In genomic region chr12:122752464-122753212, GRCh38 we compare ENCODE assay signal across 1 cellular context.
TF ChIP-seq lines count a peak whose summit lies in the region.

Gene DENR, plus strand, starts transcription at chr12:122752824. Its CDS starts 878 bp downstream, at chr12:122753702.

TF ChIP-seq in K562, 482 proteins besides CTCF, POLR2A, EP300 and RAD21 (continued from another document and continues in another):
- TF ChIP-seq ZNF699 (CRISPR knock-in tag; IDR thresholded peaks at IDR 0.05; ENCODE audit: insufficient replicate concordance) = no peak
- 0 out of 2 replicates have a peak, but pooled peaks have one; percentile 22 for TF ChIP-seq PRMT5 (CRISPR knock-in tag; IDR thresholded peaks at IDR 0.05)
- TF ChIP-seq ZBTB26 (CRISPR knock-in tag; IDR thresholded peaks at IDR 0.05) = no peak
- TF ChIP-seq ZNF253 (CRISPR knock-in tag; conservative IDR thresholded peaks at IDR 0.05) = no peak
- TF ChIP-seq NFXL1 (CRISPR knock-in tag; IDR thresholded peaks at IDR 0.05) = no peak
- no peak for TF ChIP-seq ZNF197 (CRISPR knock-in tag; IDR thresholded peaks at IDR 0.05; ENCODE audit: low read depth)
- 0 out of 2 replicates have a peak, but pooled peaks have one; percentile 57 for TF ChIP-seq SREBF1 (IDR thresholded peaks at IDR 0.05; ENCODE audit: borderline replicate concordance, low read depth, low read length)
- no peak for TF ChIP-seq YBX1 (IDR thresholded peaks at IDR 0.05)
- no peak for TF ChIP-seq RFX5 (IDR thresholded peaks at IDR 0.05; ENCODE audit: low read depth, low read length)
- no peak for TF ChIP-seq ZNF143 (CRISPR knock-in tag; IDR thresholded peaks at IDR 0.05)
- TF ChIP-seq ZNF444 (CRISPR knock-in tag; IDR thresholded peaks at IDR 0.05) = no peak
- no peak for TF ChIP-seq ZNF41 (CRISPR knock-in tag; conservative IDR thresholded peaks at IDR 0.05)
- TF ChIP-seq SAP30 (IDR thresholded peaks at IDR 0.05; ENCODE audit: borderline replicate concordance, insufficient read depth, low read depth, low read length, poor library complexity, severe bottlenecking) = peak; percentile 76
- TF ChIP-seq TRIM24 (IDR thresholded peaks at IDR 0.05) = peak in 1 of 2 experiments; percentile 33; a peak in 1 of 4 replicates
- no peak for TF ChIP-seq JUNB (CRISPR knock-in tag; conservative IDR thresholded peaks at IDR 0.05)
- TF ChIP-seq MCM7 (IDR thresholded peaks at IDR 0.05) = no peak
- TF ChIP-seq NBN (IDR thresholded peaks at IDR 0.05; ENCODE audit: low read depth) = no peak
- TF ChIP-seq GABPA (tag; conservative IDR thresholded peaks at IDR 0.05; ENCODE audit: low read depth) = peak; percentile 75
- TF ChIP-seq NR3C1 (CRISPR knock-in tag; IDR thresholded peaks at IDR 0.05) = no peak
- no peak for TF ChIP-seq NFIX (CRISPR knock-in tag; IDR thresholded peaks at IDR 0.05; ENCODE audit: low read depth)
- TF ChIP-seq ZNF696 (CRISPR knock-in tag; conservative IDR thresholded peaks at IDR 0.05) = no peak
- no peak for TF ChIP-seq PHB (CRISPR knock-in tag; IDR thresholded peaks at IDR 0.05)
- TF ChIP-seq HINFP (tag; conservative IDR thresholded peaks at IDR 0.05; ENCODE audit: low read depth) = no peak
- peak; percentile 100 for TF ChIP-seq ARHGAP35 (IDR thresholded peaks at IDR 0.05; ENCODE audit: partially characterized antibody)
- peak; percentile 17; the same call in 1 of the 2 replicates for TF ChIP-seq CBFA2T3 (IDR thresholded peaks at IDR 0.05)
- TF ChIP-seq E2F3 (CRISPR knock-in tag; IDR thresholded peaks at IDR 0.05) = 0 out of 2 replicates have a peak, but pooled peaks have one; percentile 52
- no peak for TF ChIP-seq NCOR1 (IDR thresholded peaks at IDR 0.05)
- TF ChIP-seq SFPQ (IDR thresholded peaks at IDR 0.05; ENCODE audit: low read depth, low read length) = no peak
- peak; percentile 50; the same call in 1 of the 2 replicates for TF ChIP-seq ZNF766 (CRISPR knock-in tag; conservative IDR thresholded peaks at IDR 0.05)
- peak; percentile 91 for TF ChIP-seq MYC (IDR thresholded peaks at IDR 0.05; ENCODE audit: low read depth, low read length)
- TF ChIP-seq MYC (CRISPR knock-in tag; IDR thresholded peaks at IDR 0.05; ENCODE audit: borderline replicate concordance, low read depth) = peak; percentile 83; the same call in 1 of the 2 replicates
- peak; percentile 86 for TF ChIP-seq RBBP5 (IDR thresholded peaks at IDR 0.05; ENCODE audit: borderline replicate concordance, insufficient read depth, low read length, poor library complexity, severe bottlenecking)
- no peak for TF ChIP-seq NR0B1 (IDR thresholded peaks at IDR 0.05; ENCODE audit: partially characterized antibody)
- no peak for TF ChIP-seq NCOA6 (IDR thresholded peaks at IDR 0.05)
- no peak for TF ChIP-seq POLR3G (IDR thresholded peaks at IDR 0.05; ENCODE audit: extremely low read depth, insufficient read length, insufficient replicate concordance)
- peak; percentile 91; the same call in 1 of the 2 replicates for TF ChIP-seq ZBED1 (IDR thresholded peaks at IDR 0.05)
- no peak for TF ChIP-seq DLX4 (CRISPR knock-in tag; IDR thresholded peaks at IDR 0.05)
- no peak for TF ChIP-seq RHOXF2B (CRISPR knock-in tag; conservative IDR thresholded peaks at IDR 0.05)
- no peak for TF ChIP-seq GTF2F1 (IDR thresholded peaks at IDR 0.05; ENCODE audit: low read depth, low read length)
- TF ChIP-seq AFF1 (IDR thresholded peaks at IDR 0.05; ENCODE audit: low read depth in 1 of 2, partially characterized antibody in 2 of 2) = no peak
- TF ChIP-seq RUNX1 (IDR thresholded peaks at IDR 0.05; ENCODE audit: low read depth) = no peak
- TF ChIP-seq CEBPB (tag; IDR thresholded peaks at IDR 0.05) = no peak
- TF ChIP-seq POLR2H (tag; IDR thresholded peaks at IDR 0.05; ENCODE audit: low read depth) = peak; percentile 78
- peak; percentile 57 for TF ChIP-seq HCFC1 (IDR thresholded peaks at IDR 0.05; ENCODE audit: low read depth, low read length)
- peak; percentile 97 for TF ChIP-seq TFAP4 (CRISPR knock-in tag; IDR thresholded peaks at IDR 0.05; ENCODE audit: borderline replicate concordance)
- TF ChIP-seq RBM25 (IDR thresholded peaks at IDR 0.05; ENCODE audit: low read depth, low read length, severe bottlenecking) = peak; percentile 100
- no peak for TF ChIP-seq ZNF140 (CRISPR knock-in tag; IDR thresholded peaks at IDR 0.05)
- TF ChIP-seq CREM (IDR thresholded peaks at IDR 0.05; ENCODE audit: low read depth) = peak; percentile 78
- TF ChIP-seq CAMTA2 (CRISPR knock-in tag; conservative IDR thresholded peaks at IDR 0.05) = no peak
- TF ChIP-seq KDM4B (IDR thresholded peaks at IDR 0.05; ENCODE audit: borderline replicate concordance in 2 of 2, low read depth in 1 of 2) = peak in 1 of 2 experiments; percentile 75; a peak in 1 of 4 replicates
- no peak for TF ChIP-seq STAT5B (CRISPR knock-in tag; IDR thresholded peaks at IDR 0.05)
- no peak for TF ChIP-seq ZBTB34 (CRISPR knock-in tag; IDR thresholded peaks at IDR 0.05)
- TF ChIP-seq FOXJ2 (tag; IDR thresholded peaks at IDR 0.05) = no peak
- no peak for TF ChIP-seq DMBX1 (CRISPR knock-in tag; IDR thresholded peaks at IDR 0.05; ENCODE audit: borderline replicate concordance)
- no peak for TF ChIP-seq GTF2A2 (tag; IDR thresholded peaks at IDR 0.05)
- 0 out of 2 replicates have a peak, but pooled peaks have one; percentile 35 for TF ChIP-seq RBM14 (IDR thresholded peaks at IDR 0.05; ENCODE audit: borderline replicate concordance, insufficient read depth, low read depth, low read length)
- no peak for TF ChIP-seq PREB (CRISPR knock-in tag; IDR thresholded peaks at IDR 0.05)
- peak; percentile 60; the same call in 1 of the 2 replicates for TF ChIP-seq PKNOX1 (IDR thresholded peaks at IDR 0.05)
- TF ChIP-seq HDAC1 (IDR thresholded peaks at IDR 0.05) = peak in 1 of 2 experiments; percentile 50; a peak in 2 of 4 replicates
- TF ChIP-seq SAFB (IDR thresholded peaks at IDR 0.05; ENCODE audit: borderline replicate concordance, low read depth, low read length) = no peak
- peak; percentile 82; the same call in 1 of the 2 replicates for TF ChIP-seq TRIM28 (IDR thresholded peaks at IDR 0.05)
